26 cellular contexts compared by ENCODE assay signal in genomic region chr5:44830951-44831350, GRCh38.
"Had no signal": no experiment of that assay in that cellular context is flagged by ENCODE, and none has a peak within 500 bp of the region (broad histone marks: within the 10 kb centered on the region; RNA-seq: fewer than 3 reads in every experiment).

No MANE protein-coding gene starts in this region.

- H3K4me3 ChIP-seq: colonic mucosa, coronary artery, esophagus muscularis mucosa, esophagus squamous epithelium, gastrocnemius medialis, gastroesophageal sphincter, heart left ventricle, heart right ventricle had no signal

- H3K36me3 ChIP-seq: colonic mucosa, esophagus muscularis mucosa, esophagus squamous epithelium, gastrocnemius medialis, gastroesophageal sphincter had no signal

- H3K27me3 ChIP-seq: colonic mucosa, esophagus muscularis mucosa, esophagus squamous epithelium, foreskin keratinocyte, gastrocnemius medialis, gastroesophageal sphincter, heart left ventricle, heart right ventricle had no signal

- ATAC-seq: effector memory CD8-positive, alpha-beta T cell; esophagus mucosa; foreskin keratinocyte; gastrocnemius medialis; gastroesophageal sphincter; heart left ventricle; heart right ventricle had no signal

- DNase-seq: colonic mucosa; cortex of kidney; dermis blood vessel endothelial cell; effector CD4-positive, alpha-beta T cell; effector CD8-positive, alpha-beta T cell; effector memory CD4-positive, alpha-beta T cell; effector memory CD8-positive, alpha-beta T cell; endodermal cell; erythroblast; esophagus squamous epithelium; foreskin fibroblast; foreskin keratinocyte; foreskin melanocyte; gastrocnemius medialis; glutamatergic neuron; head of caudate nucleus; heart left ventricle; heart right ventricle had no signal

- H3K4me1 ChIP-seq: colonic mucosa, esophagus muscularis mucosa, esophagus squamous epithelium, foreskin keratinocyte, gastrocnemius medialis, gastroesophageal sphincter, heart left ventricle, heart right ventricle had no signal

- FAIRE-seq: colon, endometrium, endothelial cell of umbilical vein had no signal

- H3K27ac ChIP-seq: colonic mucosa, coronary artery, epithelial cell of prostate, esophagus muscularis mucosa, esophagus squamous epithelium, foreskin keratinocyte, gastrocnemius medialis, gastroesophageal sphincter, heart left ventricle, heart right ventricle had no signal

- H3K9me3 ChIP-seq: colonic mucosa, esophagus muscularis mucosa, esophagus squamous epithelium, gastrocnemius medialis, gastroesophageal sphincter had no signal
